In genomic region chr5:68983959-68984358, GRCh38 we compare ENCODE assay signal across 28 cellular contexts.
"Had no signal": no experiment of that assay in that cellular context is flagged by ENCODE, and none has a peak within 500 bp of the region (broad histone marks: within the 10 kb centered on the region; RNA-seq: fewer than 3 reads in every experiment).

No MANE protein-coding gene starts in this region.

- H3K27ac ChIP-seq: neural progenitor cell, ovary, parathyroid adenoma, psoas muscle, right lobe of liver, sigmoid colon, stomach, thoracic aorta, thyroid gland, tibial nerve, upper lobe of left lung, vagina had no signal

- H3K4me3 Mint-ChIP-seq: nephron; neural progenitor cell; stimulated activated effector memory CD8-positive, alpha-beta T cell treated with anti-CD3 and anti-CD28 coated beads, Interleukin-12 subunit alpha, Interleukin-12 subunit beta, amount 100 ng/mL, for 72 hours; stimulated activated naive B cell treated with anti-CD40 and anti-IgM and Interleukin-4, amounts not matched to agents 10 μg/mL and 1 μg/mL and 100 μg/mL, for 72 hours; stimulated activated naive CD8-positive, alpha-beta T cell treated with anti-CD3 and anti-CD28 coated beads, Interleukin-15, Interleukin-2, amounts not matched to agents 100 ng/mL and 50 ng/mL, for 24 hours had no signal

- H3K36me3 Mint-ChIP-seq: neural progenitor cell; stimulated activated effector memory CD8-positive, alpha-beta T cell treated with anti-CD3 and anti-CD28 coated beads, Interleukin-12 subunit alpha, Interleukin-12 subunit beta, amount 100 ng/mL, for 72 hours had no signal

- H3K4me1 Mint-ChIP-seq: stimulated activated effector memory CD8-positive, alpha-beta T cell treated with anti-CD3 and anti-CD28 coated beads, Interleukin-12 subunit alpha, Interleukin-12 subunit beta, amount 100 ng/mL, for 72 hours; stimulated activated naive B cell treated with anti-CD40 and anti-IgM and Interleukin-4, amounts not matched to agents 10 μg/mL and 1 μg/mL and 100 μg/mL, for 72 hours had no signal

- H3K27ac Mint-ChIP-seq: nephron; neural progenitor cell; progenitor cell of endocrine pancreas; stimulated activated effector memory CD8-positive, alpha-beta T cell treated with anti-CD3 and anti-CD28 coated beads, Interleukin-12 subunit alpha, Interleukin-12 subunit beta, amount 100 ng/mL, for 72 hours; stimulated activated naive B cell treated with anti-CD40 and anti-IgM and Interleukin-4, amounts not matched to agents 10 μg/mL and 1 μg/mL and 100 μg/mL, for 72 hours; stimulated activated naive CD8-positive, alpha-beta T cell treated with anti-CD3 and anti-CD28 coated beads, Interleukin-15, Interleukin-2, amounts not matched to agents 100 ng/mL and 50 ng/mL, for 24 hours had no signal

- ATAC-seq: psoas muscle; right cardiac atrium; right lobe of liver; stimulated activated effector memory CD8-positive, alpha-beta T cell treated with anti-CD3 and anti-CD28 coated beads, Interleukin-12 subunit alpha, Interleukin-12 subunit beta, amount 100 ng/mL, for 72 hours; stimulated activated naive B cell treated with anti-CD40 and anti-IgM and Interleukin-4, amounts not matched to agents 10 μg/mL and 1 μg/mL and 100 μg/mL, for 72 hours had no signal

- H3K36me3 ChIP-seq: neural progenitor cell, ovary, right lobe of liver, sigmoid colon, stomach, thoracic aorta, thyroid gland, tibial nerve, upper lobe of left lung, vagina had no signal

- H3K9me3 Mint-ChIP-seq: neural progenitor cell; stimulated activated effector memory CD8-positive, alpha-beta T cell treated with anti-CD3 and anti-CD28 coated beads, Interleukin-12 subunit alpha, Interleukin-12 subunit beta, amount 100 ng/mL, for 72 hours had no signal

- H3K4me1 ChIP-seq: neural progenitor cell, parathyroid adenoma, psoas muscle, right lobe of liver, sigmoid colon, stomach, thyroid gland, upper lobe of left lung, vagina had no signal

- H3K9me3 ChIP-seq: ovary, right lobe of liver, sigmoid colon, thoracic aorta, thyroid gland, upper lobe of left lung, vagina had no signal

- FAIRE-seq: small intestine, urothelium cell line had no signal

- H3K4me3 ChIP-seq: neural progenitor cell, ovary, psoas muscle, right lobe of liver, sigmoid colon, stomach, thoracic aorta, thyroid gland, tibial nerve, upper lobe of left lung, vagina had no signal

- H3K27me3 ChIP-seq: neural progenitor cell, ovary, right lobe of liver, sigmoid colon, stomach, thyroid gland, tibial nerve, upper lobe of left lung, vagina had no signal

- H3K27me3 Mint-ChIP-seq: progenitor cell of endocrine pancreas had no signal

- DNase-seq: occipital lobe; ovary; posterior cingulate gyrus; psoas muscle; right cardiac atrium; right lobe of liver; sigmoid colon; small intestine; stimulated activated CD4-positive, alpha-beta T cell treated with anti-CD3 and anti-CD28 coated beads, Interleukin-15, amount 100 ng/mL, for 24 hours; stimulated activated CD4-positive, alpha-beta T cell treated with anti-CD3 and anti-CD28 coated beads, Interleukin-2, amount 100 ng/mL, for 24 hours; stimulated activated CD4-positive, alpha-beta T cell treated with anti-CD3 and anti-CD28 coated beads, Interleukin-2, amount 100 ng/mL, for 48 hours; stimulated activated CD4-positive, alpha-beta T cell treated with anti-CD3 and anti-CD28 coated beads, Interleukin-4, amount 100 ng/mL, for 24 hours; stimulated activated naive B cell treated with anti-CD40 and anti-IgM and Interleukin-4, amounts not matched to agents 10 μg/mL and 1 μg/mL and 100 μg/mL, for 72 hours; stimulated activated naive CD4-positive, alpha-beta T cell treated with Interleukin-2 at 50 U/mL for 16 hours; stomach; thyroid gland; trophoblast cell; upper lobe of left lung had no signal
